In genomic region chr11:74579577-74580270, GRCh38 we compare ENCODE assay signal across 29 cellular contexts.
"Had no signal": no experiment of that assay in that cellular context is flagged by ENCODE, and none has a peak within 500 bp of the region (broad histone marks: within the 10 kb centered on the region; RNA-seq: fewer than 3 reads in every experiment).

No MANE protein-coding gene starts in this region.

- H3K4me1 ChIP-seq: gastroesophageal sphincter, psoas muscle, tibial nerve had no signal

- H3K27me3 Mint-ChIP-seq: activated CD4-positive, alpha-beta memory T cell treated with anti-CD3 and anti-CD28 coated beads for 36 hours; activated T-cell treated with anti-CD3 and anti-CD28 coated beads, Interleukin-2, amount 50 U/mL, for 24 hours; effector memory CD8-positive, alpha-beta T cell; naive thymus-derived CD8-positive, alpha-beta T cell had no signal

- H3K27ac Mint-ChIP-seq: activated CD4-positive, alpha-beta memory T cell treated with anti-CD3 and anti-CD28 coated beads for 36 hours; activated naive CD8-positive, alpha-beta T cell treated with anti-CD3 and anti-CD28 coated beads, Interleukin-2, amount 10 ng/mL, durations not matched to agents 7 days and 5 days; activated T-cell treated with anti-CD3 and anti-CD28 coated beads, Interleukin-2, amount 50 U/mL, for 24 hours; effector memory CD8-positive, alpha-beta T cell; mesothelial cell of epicardium had no signal

- FAIRE-seq: astrocyte, kidney, pancreas had no signal

- H3K4me1 Mint-ChIP-seq: activated naive CD4-positive, alpha-beta T cell treated with anti-CD3 and anti-CD28 coated beads, Interleukin-2, amount 10 ng/mL, durations not matched to agents 7 days and 5 days; activated naive CD8-positive, alpha-beta T cell treated with anti-CD3 and anti-CD28 coated beads, Interleukin-2, amount 10 ng/mL, durations not matched to agents 7 days and 5 days; naive thymus-derived CD8-positive, alpha-beta T cell had no signal

- H3K36me3 ChIP-seq: brain microvascular endothelial cell, gastroesophageal sphincter, pancreas, sigmoid colon, tibial nerve, WERI-Rb-1 had no signal

- H2AFZ ChIP-seq: hepatocyte had no signal

- H3K27ac ChIP-seq: brain microvascular endothelial cell, coronary artery, gastroesophageal sphincter, hepatocyte, psoas muscle, sigmoid colon, tibial nerve, WERI-Rb-1 had no signal

- H3K4me2 ChIP-seq: hepatocyte had no signal

- ATAC-seq: activated CD4-positive, CD25-positive, alpha-beta regulatory T cell treated with anti-CD3 and anti-CD28 coated beads, Interleukin-2, amount 50 U/mL, for 24 hours; effector memory CD8-positive, alpha-beta T cell; gastroesophageal sphincter; left colon; naive thymus-derived CD8-positive, alpha-beta T cell; pancreas; psoas muscle had no signal

- DNase-seq: activated CD4-positive, alpha-beta memory T cell treated with anti-CD3 and anti-CD28 coated beads for 36 hours; activated CD4-positive, alpha-beta T cell treated with anti-CD3 and anti-CD28 coated beads for 48 hours; activated CD8-positive, alpha-beta memory T cell treated with anti-CD3 and anti-CD28 coated beads, Interleukin-2, amount 50 U/mL, for 48 hours; activated gamma-delta T cell; activated naive CD4-positive, alpha-beta T cell treated with anti-CD3 and anti-CD28 coated beads, Interleukin-2, amount 10 ng/mL, durations not matched to agents 7 days and 5 days; activated naive CD8-positive, alpha-beta T cell treated with anti-CD3 and anti-CD28 coated beads, Interleukin-2, amount 10 ng/mL, durations not matched to agents 7 days and 5 days; activated T-cell treated with anti-CD3 and anti-CD28 coated beads, Interleukin-2, amount 50 U/mL, for 24 hours; brain microvascular endothelial cell; effector memory CD8-positive, alpha-beta T cell; kidney; left colon; mammary epithelial cell; naive thymus-derived CD8-positive, alpha-beta T cell; nucleus accumbens; pancreas; psoas muscle; sigmoid colon; stimulated activated CD4-positive, alpha-beta T cell treated with anti-CD3 and anti-CD28 coated beads, Interleukin-15, amount 100 ng/mL, for 24 hours; stimulated activated CD4-positive, alpha-beta T cell treated with anti-CD3 and anti-CD28 coated beads, Interleukin-2, amount 100 ng/mL, for 24 hours; stimulated activated naive CD4-positive, alpha-beta T cell; WERI-Rb-1 had no signal

- H3K9me3 Mint-ChIP-seq: activated CD4-positive, alpha-beta memory T cell treated with anti-CD3 and anti-CD28 coated beads for 36 hours; activated naive CD4-positive, alpha-beta T cell treated with anti-CD3 and anti-CD28 coated beads, Interleukin-2, amount 10 ng/mL, durations not matched to agents 7 days and 5 days; activated naive CD8-positive, alpha-beta T cell treated with anti-CD3 and anti-CD28 coated beads, Interleukin-2, amount 10 ng/mL, durations not matched to agents 7 days and 5 days; activated T-cell treated with anti-CD3 and anti-CD28 coated beads, Interleukin-2, amount 50 U/mL, for 24 hours; effector memory CD8-positive, alpha-beta T cell; mesothelial cell of epicardium; naive thymus-derived CD8-positive, alpha-beta T cell; neural crest cell had no signal

- H3K4me3 Mint-ChIP-seq: activated CD4-positive, alpha-beta memory T cell treated with anti-CD3 and anti-CD28 coated beads for 36 hours; activated naive CD4-positive, alpha-beta T cell treated with anti-CD3 and anti-CD28 coated beads, Interleukin-2, amount 10 ng/mL, durations not matched to agents 7 days and 5 days; activated naive CD8-positive, alpha-beta T cell treated with anti-CD3 and anti-CD28 coated beads, Interleukin-2, amount 10 ng/mL, durations not matched to agents 7 days and 5 days; activated T-cell treated with anti-CD3 and anti-CD28 coated beads, Interleukin-2, amount 50 U/mL, for 24 hours; effector memory CD8-positive, alpha-beta T cell; mesothelial cell of epicardium; neural crest cell had no signal

- H3K27me3 ChIP-seq: brain microvascular endothelial cell, gastroesophageal sphincter, hepatocyte, pancreas, sigmoid colon, tibial nerve had no signal

- H3K79me2 ChIP-seq: hepatocyte had no signal

- H3K4me3 ChIP-seq: coronary artery, gastroesophageal sphincter, hepatocyte, pancreas, psoas muscle, sigmoid colon, tibial nerve had no signal

- H3K36me3 Mint-ChIP-seq: activated CD4-positive, alpha-beta memory T cell treated with anti-CD3 and anti-CD28 coated beads for 36 hours; activated naive CD4-positive, alpha-beta T cell treated with anti-CD3 and anti-CD28 coated beads, Interleukin-2, amount 10 ng/mL, durations not matched to agents 7 days and 5 days; activated naive CD8-positive, alpha-beta T cell treated with anti-CD3 and anti-CD28 coated beads, Interleukin-2, amount 10 ng/mL, durations not matched to agents 7 days and 5 days; mesothelial cell of epicardium; naive thymus-derived CD8-positive, alpha-beta T cell had no signal

- H3K9me3 ChIP-seq: gastroesophageal sphincter, pancreas, psoas muscle, sigmoid colon, tibial nerve had no signal
